8 cellular contexts compared by ENCODE assay signal in genomic region chr3:69012111-69012835, GRCh38. TPM values are rescaled to one million over a fixed set of nuclear protein-coding genes. Genes with fewer than 3 reads are reported as not detected.
A peak's percentile ranks its signal among the peaks of the same experiment; 100 is the strongest.
DNase-seq lines count a peak whose midpoint lies in the region; ATAC-seq, FAIRE-seq and TF ChIP-seq lines count a peak whose summit lies in the region.

No MANE protein-coding gene starts in this region.

- intact Hi-C loops in Right ventricle myocardium superior (cut with DNase I) (no loop called here), Right ventricle myocardium inferior (cut with DNase I) (loop anchor here (5.0 kb wide), 1 partner anchor 40 kb away; the partner anchor contains the start of gene TMF1), transverse colon (cut with DNase I; ENCODE audit: low total_unique reads) (no loop called here)

- H3K27ac ChIP-seq in liver (ENCODE audit: low read depth in 1 of 2, low read length in 2 of 2) = peak overlapping the region; percentile 87 to 88
- peak overlapping the region; percentile 97 to 99 (median 98) for H3K27ac ChIP-seq in transverse colon

- FAIRE-seq in bronchial epithelial cell (lab: Jason Lieb, UNC) = no peak

- H3K9ac ChIP-seq in liver (ENCODE audit: low read depth in 1 of 2, low read length in 2 of 2) = peak overlapping the region; percentile 4 to 54

- H3K27me3 ChIP-seq in bronchial epithelial cell (ENCODE audit: control insufficient read depth, insufficient read depth, low read length) = no peaks in the 10 kb centered on the region
- no peaks in the 10 kb centered on the region for H3K27me3 ChIP-seq in liver (ENCODE audit: control insufficient read depth in 4 of 4, insufficient read depth in 4 of 4, low read length in 3 of 4)
- no peaks in the 10 kb centered on the region for H3K27me3 ChIP-seq in transverse colon

- TF ChIP-seq EP300 in transverse colon (IDR thresholded peaks at IDR 0.05; ENCODE audit: low read depth) = peak; percentile 50

- H3K4me3 ChIP-seq in bronchial epithelial cell (ENCODE audit: low read depth, low read length) = peak overlapping the region; percentile 69
- peak overlapping the region; percentile 74 to 94 (median 82) for H3K4me3 ChIP-seq in liver (ENCODE audit: low read depth in 1 of 3, low read length in 3 of 3)
- peak overlapping the region; percentile 64 to 96 (median 83) for H3K4me3 ChIP-seq in transverse colon

- WGBS in liver = 86% methylated on average over 22 of the region's 22 CpGs
- 70 to 82% methylated on average over 8 to 22 of the region's 22 CpGs for WGBS in transverse colon (ENCODE audit: low coverage in 1 of 2), 2 donors

- TF ChIP-seq CTCF in bronchial epithelial cell (IDR thresholded peaks at IDR 0.05; ENCODE audit: insufficient read depth, low read length, severe bottlenecking) (no peak), liver (IDR thresholded peaks at IDR 0.05; ENCODE audit: low read depth, low read length, missing input control) (no peak), transverse colon (IDR thresholded peaks at IDR 0.05) (no peak)

- peaks cover 0 to 13% (median 3%) of the 10 kb centered on the region in 4 donors for H3K4me1 ChIP-seq in liver (ENCODE audit: control insufficient read depth in 4 of 4, insufficient read depth in 4 of 4, low read length in 3 of 4)
- H3K4me1 ChIP-seq in transverse colon = peaks cover 3 to 21% (median 11%) of the 10 kb centered on the region in 4 donors

- in situ Hi-C loops in transverse colon (cut with MboI; ENCODE audit: low pct_ligation_motif_present in 1 of 4, low pct_unique_long_range_greater_than_20kb in 1 of 4, low sequenced_read_pairs in 3 of 4) = no loop called here

- TF ChIP-seq RAD21 in liver (IDR thresholded peaks at IDR 0.05) = no peak

- DNase-seq in Right ventricle myocardium superior = peak; percentile 66
- DNase-seq in Right ventricle myocardium inferior (ENCODE audit: missing footprints) = no peak
- peak; percentile 82 for DNase-seq in bronchial epithelial cell (ENCODE audit: low read depth)
- DNase-seq in transverse colon = peak; percentile 19
- DNase-seq in DMS114 treated with DMSO at 0.1 percent for 48 hours (lab: John Stamatoyannopoulos, UW; ENCODE audit: unreplicated experiment) = no peak

- H3K36me3 ChIP-seq in bronchial epithelial cell (ENCODE audit: control insufficient read depth, insufficient read depth, low read length) = peaks cover 6% of the 10 kb centered on the region
- peaks cover 0 to 3% (median under 1%) of the 10 kb centered on the region in 4 donors for H3K36me3 ChIP-seq in liver (ENCODE audit: control insufficient read depth in 4 of 4, insufficient read depth in 3 of 4, low read depth in 1 of 4, low read length in 3 of 4)
- H3K36me3 ChIP-seq in transverse colon = peaks cover 0 to 10% (median 0%) of the 10 kb centered on the region in 4 donors

- TF ChIP-seq POLR2A in transverse colon (IDR thresholded peaks at IDR 0.05) = no peak

- ATAC-seq in Right ventricle myocardium superior (ENCODE audit: poor library complexity) (peak; percentile 23), Right ventricle myocardium inferior (no peak), HG02852 (IDR thresholded peaks at IDR 0.05; ENCODE audit: unreplicated experiment) (no peak), GM21717 (IDR thresholded peaks at IDR 0.05; ENCODE audit: unreplicated experiment) (no peak)

- H3K9me3 ChIP-seq in liver (ENCODE audit: control insufficient read depth in 4 of 4, low read length in 3 of 4) (no peaks in the 10 kb centered on the region), transverse colon (no peaks in the 10 kb centered on the region)

TF ChIP-seq in liver, 16 proteins besides CTCF, POLR2A, EP300 and RAD21:
- TF ChIP-seq ZBTB33 (IDR thresholded peaks at IDR 0.05) (no peak), JUND (IDR thresholded peaks at IDR 0.05) (no peak), GABPA (IDR thresholded peaks at IDR 0.05 in 1 of 2, conservative IDR thresholded peaks at IDR 0.05 in 1 of 2) (no peak), SP1 (IDR thresholded peaks at IDR 0.05) (no peak)

RNA-seq across cellular contexts. Expression of gene EOGT, which starts 1.2 kb away (rescaled TPM):
- total RNA-seq in Right ventricle myocardium superior (28.7 TPM), Right ventricle myocardium inferior (25.2 TPM), bronchial epithelial cell (29.8 and 33.2 TPM in 2 replicates), liver (1 to 10 TPM; 7.4 to 7.5 TPM), transverse colon (10 to 100 TPM; 12.0 to 22.4 (median 18.7) TPM)
- polyA plus RNA-seq in liver = 1 to 10 TPM; 2.6 to 2.8 TPM

RNA-seq across cellular contexts. Expression of gene TMF1, which starts 39.9 kb away (rescaled TPM):
- total RNA-seq in Right ventricle myocardium superior (16.6 TPM), Right ventricle myocardium inferior (19.2 TPM), bronchial epithelial cell (21.3 and 28.9 TPM in 2 replicates), liver (10 to 100 TPM; 11.3 to 19.4 TPM), transverse colon (10 to 100 TPM; 15.5 to 53.2 (median 39.9) TPM)
- polyA plus RNA-seq in liver = 1 to 10 TPM; 5.5 to 5.9 TPM

Comparison
In these comparisons a context has a peak if more than half of its experiments do, and no peak if none do; other contexts are left out.
1. DNase-seq: peak in Right ventricle myocardium superior (single experiment), bronchial epithelial cell (single experiment) and transverse colon (single experiment); none in Right ventricle myocardium inferior (single experiment) and DMS114 treated with DMSO at 0.1 percent for 48 hours (single experiment).
2. Peak in every context shown above with its lines, with median percentiles within 50 percentile points of each other: H3K4me3 ChIP-seq.